Comparison of ENCODE assay signal across 8 cellular contexts in the genomic region with DNA sequence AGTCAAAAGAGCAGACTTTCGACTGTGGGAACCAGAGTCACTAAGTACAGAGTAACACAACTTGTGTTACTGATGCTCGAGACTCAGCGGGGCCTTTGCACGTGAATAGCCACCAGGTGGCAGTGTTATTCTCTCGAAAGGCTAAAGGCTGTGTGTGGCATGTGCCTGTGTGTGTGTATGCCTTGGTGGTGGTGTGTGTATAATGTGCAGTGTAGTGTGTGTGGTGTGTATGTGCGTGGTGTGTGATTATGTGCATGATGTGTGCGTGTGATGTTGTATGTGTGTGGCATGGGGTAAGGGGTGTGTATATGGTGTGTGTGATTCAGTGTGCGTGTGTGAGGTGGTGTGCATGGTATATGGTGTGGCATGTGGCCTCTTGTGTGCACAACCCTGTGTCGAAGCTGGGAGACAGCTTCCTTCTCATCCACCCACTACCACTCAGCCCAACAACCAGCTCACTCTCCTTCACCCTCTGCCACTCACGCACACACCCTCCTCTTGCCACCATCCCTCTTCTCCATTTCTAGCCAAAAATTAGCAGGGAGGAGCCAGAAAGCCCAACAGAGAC.
DNase-seq lines count a peak whose midpoint lies in the region; ATAC-seq and TF ChIP-seq lines count a peak whose summit lies in the region.

No MANE protein-coding gene starts in this region.

- no peaks in the 10 kb centered on the region for H3K4me1 Mint-ChIP-seq in naive thymus-derived CD8-positive, alpha-beta T cell

- peaks cover 9 to 73% (median 28%) of the 10 kb centered on the region in 5 donors for H3K27me3 Mint-ChIP-seq in naive thymus-derived CD8-positive, alpha-beta T cell

- TF ChIP-seq CTCF in AG10803 (conservative IDR thresholded peaks at IDR 0.05; ENCODE audit: low read length) (peak; percentile 89), OCI-LY7 (conservative IDR thresholded peaks at IDR 0.05; ENCODE audit: low read length) (peak; percentile 79), esophagus muscularis mucosa (IDR thresholded peaks at IDR 0.05) (peak; percentile 83 to 95 (median 87))

- 20% methylated on average over 10 of the region's 10 CpGs for WGBS in esophagus muscularis mucosa

- no peaks in the 10 kb centered on the region for H3K79me2 ChIP-seq in OCI-LY7 (ENCODE audit: insufficient read depth, low read depth, low read length)

- no peak overlapping the region for H3K4me3 Mint-ChIP-seq in naive thymus-derived CD8-positive, alpha-beta T cell

- BruUV-seq in OCI-LY7 (replicated peaks; lab: Mats Ljungman, UMichigan) = no TSS peak

- CTCF ChIA-PET in OCI-LY7 (lab: Charles Lee; ENCODE audit: unreplicated experiment) = interaction anchor here (0.6 kb wide), 2 partner anchors 283 to 370 kb away, joined by 3 read pairs; no protein-coding TSS in a partner anchor

- H3K27ac ChIP-seq in OCI-LY7 (ENCODE audit: low read depth, low read length, poor library complexity, severe bottlenecking) = no peak overlapping the region
- no peak overlapping the region for H3K27ac ChIP-seq in esophagus muscularis mucosa (replicated peaks in 1 of 4)

- H3K4me3 ChIP-seq in AG10803 (ENCODE audit: low read length) = no peak overlapping the region
- H3K4me3 ChIP-seq in OCI-LY7 (ENCODE audit: low read depth, low read length, poor library complexity, severe bottlenecking) = no peak overlapping the region
- no peak overlapping the region for H3K4me3 ChIP-seq in esophagus muscularis mucosa

- no peak for TF ChIP-seq POLR2A in esophagus muscularis mucosa (IDR thresholded peaks at IDR 0.05; ENCODE audit: low read depth)

- TF ChIP-seq RAD21 in Ishikawa (IDR thresholded peaks at IDR 0.05; ENCODE audit: low read depth) = peak; percentile 100

- DNase-seq in AG10803 (ENCODE audit: low read depth) (peak; percentile 77), OCI-LY7 (ENCODE audit: low spot score) (peak; percentile 73), activated T-cell treated with anti-CD3 and anti-CD28 coated beads for 1 hour (ENCODE audit: low read depth) (peak; percentile 55), esophagus muscularis mucosa (ENCODE audit: extremely low spot score) (peak; percentile 93)
- peak; percentile 35 to 79 (median 64) for DNase-seq in naive thymus-derived CD8-positive, alpha-beta T cell
- DNase-seq in stimulated activated naive CD4-positive, alpha-beta T cell treated with Interleukin-2 at 50 U/mL for 16 hours (lab: John Stamatoyannopoulos, UW) = peak; percentile 43

- no peaks in the 10 kb centered on the region for H3K27me3 ChIP-seq in esophagus muscularis mucosa

- H3K36me3 ChIP-seq in OCI-LY7 (ENCODE audit: insufficient read depth, low read length) (no peaks in the 10 kb centered on the region), esophagus muscularis mucosa (no peaks in the 10 kb centered on the region)

- no peaks in the 10 kb centered on the region for H3K9me3 Mint-ChIP-seq in naive thymus-derived CD8-positive, alpha-beta T cell

- H3K9me2 ChIP-seq in OCI-LY7 (ENCODE audit: insufficient read depth, low read length) = no peaks in the 10 kb centered on the region

- intact Hi-C loops in OCI-LY7 (cut with micrococcal nuclease; ENCODE audit: unreplicated experiment) = loop anchor here (1.0 to 10.0 kb wide), 4 partner anchors 83 to 289 kb away; a partner anchor contains a TSS
- intact Hi-C loops in esophagus muscularis mucosa (cut with DNase I) = loop anchor here (1.0 kb wide), 1 partner anchor 288 kb away; no protein-coding TSS in a partner anchor

- H3K4me1 ChIP-seq in OCI-LY7 (ENCODE audit: insufficient read depth, low read length, poor library complexity, severe bottlenecking) (no peaks in the 10 kb centered on the region), esophagus muscularis mucosa (peaks cover 10 to 17% (median 13%) of the 10 kb centered on the region in 4 donors)

- no peak overlapping the region for H2AFZ ChIP-seq in OCI-LY7 (ENCODE audit: low read length)

- peak; percentile 92 for ATAC-seq in GM19351 (IDR thresholded peaks at IDR 0.05; ENCODE audit: unreplicated experiment)
- ATAC-seq in naive thymus-derived CD8-positive, alpha-beta T cell = peak; percentile 84 to 87

- H3K4me2 ChIP-seq in OCI-LY7 (ENCODE audit: low read length) = no peak overlapping the region

- H3K36me3 Mint-ChIP-seq in naive thymus-derived CD8-positive, alpha-beta T cell = no peaks in the 10 kb centered on the region

- POLR2A ChIA-PET in OCI-LY7 (lab: Charles Lee) = interaction anchor here (0.7 kb wide), 1 partner anchor 288 kb away, joined by 3 read pairs; no protein-coding TSS in a partner anchor
- POLR2A ChIA-PET in naive thymus-derived CD8-positive, alpha-beta T cell (lab: Charles Lee) = no interaction called here

- H3K9me3 ChIP-seq in OCI-LY7 (ENCODE audit: low read length) (no peaks in the 10 kb centered on the region), esophagus muscularis mucosa (no peaks in the 10 kb centered on the region)

- H4K20me1 ChIP-seq in OCI-LY7 (ENCODE audit: insufficient read depth, low read length) = no peaks in the 10 kb centered on the region

- no peak overlapping the region for H3K27ac Mint-ChIP-seq in naive thymus-derived CD8-positive, alpha-beta T cell

- TF ChIP-seq EP300 in Ishikawa (IDR thresholded peaks at IDR 0.05; ENCODE audit: borderline replicate concordance) (no peak), esophagus muscularis mucosa (IDR thresholded peaks at IDR 0.05) (no peak)

TF ChIP-seq in Ishikawa, 13 proteins besides CTCF, POLR2A, EP300 and RAD21:
- TF ChIP-seq, protein P1, sequence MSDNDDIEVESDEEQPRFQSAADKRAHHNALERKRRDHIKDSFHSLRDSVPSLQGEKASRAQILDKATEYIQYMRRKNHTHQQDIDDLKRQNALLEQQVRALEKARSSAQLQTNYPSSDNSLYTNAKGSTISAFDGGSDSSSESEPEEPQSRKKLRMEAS (IDR thresholded peaks at IDR 0.05) = peak; percentile 74
- TF ChIP-seq FOXM1 (IDR thresholded peaks at IDR 0.05; ENCODE audit: borderline replicate concordance, low read depth) = no peak
- TF ChIP-seq YY1 (IDR thresholded peaks at IDR 0.05; ENCODE audit: low read depth) = no peak
- TF ChIP-seq EGR1 (IDR thresholded peaks at IDR 0.05) = no peak
TF ChIP-seq in Ishikawa: peak in this region for 1.

Comparison
In these comparisons a context has a peak if more than half of its experiments do, and no peak if none do; other contexts are left out.
1. DNase-seq: peak in every context shown above with its lines; median percentile 93 in esophagus muscularis mucosa; 77 in AG10803; 73 in OCI-LY7; 64 in naive thymus-derived CD8-positive, alpha-beta T cell; 55 in activated T-cell treated with anti-CD3 and anti-CD28 coated beads for 1 hour; 43 in stimulated activated naive CD4-positive, alpha-beta T cell treated with Interleukin-2 at 50 U/mL for 16 hours.